In the genomic region with DNA sequence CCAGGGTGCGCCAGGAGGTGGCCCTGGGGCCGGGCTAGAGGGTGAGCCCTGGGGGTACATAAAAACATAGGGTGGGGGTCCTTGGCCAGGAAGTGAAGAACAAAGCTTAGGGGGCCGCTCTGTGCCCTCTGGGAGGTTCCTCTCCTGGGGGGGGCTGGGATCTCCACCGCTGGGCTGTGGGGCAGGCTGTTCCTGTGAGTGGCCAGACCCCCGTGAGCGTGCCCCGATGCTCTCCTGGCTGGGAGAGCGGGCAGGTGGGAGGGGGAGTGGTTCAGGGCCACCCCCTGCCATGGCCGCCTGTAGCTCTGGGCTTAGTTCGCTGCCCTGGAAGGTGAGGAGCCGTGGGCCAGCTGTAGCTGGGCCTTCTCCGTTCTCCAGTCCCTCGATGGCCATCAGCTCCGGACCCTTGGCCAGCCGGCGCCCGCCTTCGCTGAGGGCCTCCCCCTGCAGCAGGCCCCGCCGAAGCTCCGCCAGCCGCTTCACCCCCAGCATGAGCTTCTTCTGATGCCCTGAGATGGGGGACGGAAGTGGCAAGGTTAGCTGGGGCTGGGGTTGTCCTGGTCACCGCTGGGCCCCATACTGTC, we compare ENCODE assay signal across 24 cellular contexts. TPM values are rescaled to one million over a fixed set of nuclear protein-coding genes. Genes with fewer than 3 reads are reported as not detected.
A peak's percentile ranks its signal among the peaks of the same experiment; 100 is the strongest.
DNase-seq lines count a peak whose midpoint lies in the region; ATAC-seq and TF ChIP-seq lines count a peak whose summit lies in the region.
"Had no signal": no experiment of that assay in that cellular context is flagged by ENCODE, and none has a peak within 500 bp of the region (broad histone marks: within the 10 kb centered on the region; RNA-seq: fewer than 3 reads in every experiment).

No MANE protein-coding gene starts in this region.

- in situ Hi-C loops in GM13976 (cut with MboI; ENCODE audit: low sequenced_read_pairs, unreplicated experiment) (no loop called here), HAP-1 (cut with MboI; ENCODE audit: low sequenced_read_pairs) (no loop called here)

- H3K4me1 ChIP-seq in esophagus muscularis mucosa (peaks cover 33 to 73% (median 65%) of the 10 kb centered on the region in 4 donors), rectal smooth muscle tissue (ENCODE audit: control insufficient read depth, insufficient read depth, low read length) (peaks cover 5% of the 10 kb centered on the region), HAP-1 (no peaks in the 10 kb centered on the region)
- H3K4me1 ChIP-seq: Caco-2, SJSA1 had no signal

- H3K36me3 ChIP-seq in esophagus muscularis mucosa (peaks cover 27 to 99% (median 96%) of the 10 kb centered on the region in 4 donors), rectal smooth muscle tissue (ENCODE audit: control insufficient read depth, insufficient read depth, low read length) (peaks cover 27% of the 10 kb centered on the region), HAP-1 (replicated peaks) (peaks cover 44% of the 10 kb centered on the region)

- no peak for TF ChIP-seq EP300 in esophagus muscularis mucosa (IDR thresholded peaks at IDR 0.05)

- 87% methylated on average over 4 of the region's 24 CpGs for WGBS in esophagus muscularis mucosa

- no peak for TF ChIP-seq CTCF in esophagus muscularis mucosa (IDR thresholded peaks at IDR 0.05)
- TF ChIP-seq CTCF in GM13976 (IDR thresholded peaks at IDR 0.05; ENCODE audit: borderline replicate concordance, control extremely low read depth, extremely low read depth, insufficient read depth, missing control alignments) = no peak

- H3K27ac ChIP-seq in esophagus muscularis mucosa (replicated peaks in 1 of 4) = peak overlapping the region; percentile 42 to 78 (median 64)
- H3K27ac ChIP-seq in rectal smooth muscle tissue (ENCODE audit: low read depth, low read length) = peak overlapping the region; percentile 21
- H3K27ac ChIP-seq: SJSA1 had no signal

- H3K4me3 ChIP-seq in esophagus muscularis mucosa (no peak overlapping the region), rectal smooth muscle tissue (ENCODE audit: low read length) (no peak overlapping the region), HAP-1 (no peak overlapping the region)
- H3K4me3 ChIP-seq: GM12878, SJSA1 had no signal

- H3K9me3 ChIP-seq in esophagus muscularis mucosa = no peaks in the 10 kb centered on the region
- H3K9me3 ChIP-seq in HAP-1 = no peaks in the 10 kb centered on the region
- H3K9me3 ChIP-seq: Caco-2, SJSA1 had no signal

- intact Hi-C loops in left ventricle myocardium superior (cut with micrococcal nuclease) = no loop called here
- intact Hi-C loops in cardiac septum (cut with DNase I) = no loop called here
- intact Hi-C loops in esophagus muscularis mucosa (cut with DNase I) = no loop called here

- no peak overlapping the region for H3K9ac ChIP-seq in rectal smooth muscle tissue (ENCODE audit: low read length)

- no peak for ATAC-seq in left ventricle myocardium superior
- ATAC-seq: GM12878 had no signal

- TF ChIP-seq POLR2A in esophagus muscularis mucosa (IDR thresholded peaks at IDR 0.05; ENCODE audit: low read depth) = no peak

- DNase-seq in left ventricle myocardium superior (peak; percentile 28), cardiac septum (ENCODE audit: low spot score) (no peak), esophagus muscularis mucosa (ENCODE audit: extremely low spot score) (no peak), GM13976 (ENCODE audit: low spot score) (no peak), epidermal melanocyte (ENCODE audit: insufficient read length, low spot score) (no peak), HAP-1 (ENCODE audit: low spot score in 2 of 2) (no peak)
- DNase-seq in activated CD4-positive, alpha-beta T cell treated with anti-CD3 and anti-CD28 coated beads for 1 hour = no peak
- DNase-seq: 8988T; Caco-2; CD4-positive, alpha-beta T cell; DMS153; EL; HFFc6; KG1; MV-4-11; NCI-H1417; NCI-H187 treated with DMSO at 0.1 percent for 48 hours; NCI-H2227 treated with DMSO at 0.1 percent for 48 hours; NCI-H524; NCI-H82; OCI-M1 had no signal

- H3K27me3 ChIP-seq in esophagus muscularis mucosa (no peaks in the 10 kb centered on the region), rectal smooth muscle tissue (ENCODE audit: control insufficient read depth, insufficient read depth, low read length) (no peaks in the 10 kb centered on the region), HAP-1 (ENCODE audit: low read depth) (no peaks in the 10 kb centered on the region)
- H3K27me3 ChIP-seq: SJSA1 had no signal

RNA-seq across cellular contexts. Expression of a gene that starts 12.5 kb away (rescaled TPM):
- total RNA-seq in left ventricle myocardium superior = 36.6 TPM
- 48.2 TPM for total RNA-seq in cardiac septum
- total RNA-seq in esophagus muscularis mucosa = 10 to 100 TPM; 16.2 to 43.5 (median 35.5) TPM

RNA-seq across cellular contexts. Expression of a gene that starts 13.5 kb away (rescaled TPM):
- total RNA-seq in left ventricle myocardium superior (8.3 TPM), cardiac septum (7.7 TPM), esophagus muscularis mucosa (10 to 100 TPM; 14.5 to 32.1 (median 24.1) TPM)

RNA-seq across cellular contexts. Expression of a gene that starts 22.7 kb away (rescaled TPM):
- total RNA-seq in left ventricle myocardium superior (5.1 TPM), cardiac septum (4.7 TPM), esophagus muscularis mucosa (10 to 100 TPM in 2 of 4 donors, 1 to 10 TPM in 2; 6.1 to 12.3 (median 9.1) TPM)

RNA-seq across cellular contexts. Expression of a gene that starts 46.4 kb away (rescaled TPM):
- total RNA-seq in left ventricle myocardium superior = 56.8 TPM
- total RNA-seq in cardiac septum = 56.6 TPM
- total RNA-seq in esophagus muscularis mucosa = 10 to 100 TPM; 35.3 to 71.4 (median 46.3) TPM
